ENCODE assay signal across 18 cellular contexts in the genomic region with DNA sequence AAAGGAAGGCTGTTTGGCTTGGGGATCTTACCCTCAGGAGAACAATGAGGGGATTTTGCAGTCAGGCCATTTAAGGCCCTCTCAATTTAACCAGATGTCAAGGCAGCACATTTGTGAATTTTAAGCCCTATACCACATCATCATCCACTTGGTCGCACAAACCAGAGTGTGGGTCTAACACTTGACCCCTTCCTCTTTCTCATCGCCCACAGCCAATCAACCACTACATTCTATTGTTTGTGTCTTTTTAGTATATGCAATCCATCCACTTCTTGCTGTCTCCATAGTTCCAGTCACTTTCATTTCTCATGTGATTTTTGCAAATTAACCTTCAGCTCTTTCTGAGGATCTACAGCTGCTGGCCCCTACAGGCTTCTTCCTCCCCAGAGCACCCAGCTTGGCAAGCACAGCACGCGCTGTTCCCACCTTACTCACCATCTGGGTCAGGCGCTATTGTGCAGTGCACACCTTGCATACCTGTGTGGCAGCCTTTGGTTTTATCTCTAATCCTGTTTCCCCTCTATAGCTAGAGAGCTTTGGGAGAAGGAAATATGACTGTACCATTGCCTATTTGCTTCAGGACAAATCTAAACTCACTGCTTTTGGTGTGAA. TPM values are rescaled to one million over a fixed set of nuclear protein-coding genes. Genes with fewer than 3 reads are reported as not detected.
A peak's percentile ranks its signal among the peaks of the same experiment; 100 is the strongest.
DNase-seq lines count a peak whose midpoint lies in the region; ATAC-seq and TF ChIP-seq lines count a peak whose summit lies in the region.
"Had no signal": no experiment of that assay in that cellular context is flagged by ENCODE, and none has a peak within 500 bp of the region (broad histone marks: within the 10 kb centered on the region; RNA-seq: fewer than 3 reads in every experiment).

No MANE protein-coding gene starts in this region.

- H3K36me3 ChIP-seq in body of pancreas (replicated peaks in 1 of 2; ENCODE audit: insufficient read depth in 1 of 2, low read depth in 2 of 2) = no peaks in the 10 kb centered on the region
- H3K36me3 ChIP-seq: BLaER1 had no signal

- no peaks in the 10 kb centered on the region for H3K27me3 Mint-ChIP-seq in stimulated activated naive B cell treated with anti-CD40 and anti-IgM and Interleukin-4, amounts not matched to agents 10 μg/mL and 1 μg/mL and 100 μg/mL, for 72 hours

- H3K4me3 Mint-ChIP-seq in stimulated activated naive B cell treated with anti-CD40 and anti-IgM and Interleukin-4, amounts not matched to agents 10 μg/mL and 1 μg/mL and 100 μg/mL, for 72 hours = peak overlapping the region; percentile 26 to 56

- H3K27ac ChIP-seq in foreskin keratinocyte (no peak overlapping the region), body of pancreas (no peak overlapping the region)
- H3K27ac ChIP-seq: BLaER1 had no signal

- peak; percentile 40 for ATAC-seq in foreskin keratinocyte
- ATAC-seq in stimulated activated naive B cell treated with anti-CD40 and anti-IgM and Interleukin-4, amounts not matched to agents 10 μg/mL and 1 μg/mL and 100 μg/mL, for 72 hours (replicated peaks) = peak; percentile 65 to 76
- ATAC-seq in HG02852 (IDR thresholded peaks at IDR 0.05; ENCODE audit: unreplicated experiment) = no peak
- ATAC-seq in body of pancreas = no peak

- peaks cover 13% of the 10 kb centered on the region for H3K4me1 ChIP-seq in foreskin keratinocyte
- no peaks in the 10 kb centered on the region for H3K4me1 ChIP-seq in body of pancreas

- peaks cover 3 to 6% of the 10 kb centered on the region in 2 donors for H3K36me3 Mint-ChIP-seq in stimulated activated naive B cell treated with anti-CD40 and anti-IgM and Interleukin-4, amounts not matched to agents 10 μg/mL and 1 μg/mL and 100 μg/mL, for 72 hours
- H3K36me3 Mint-ChIP-seq: CD8-positive, alpha-beta memory T cell had no signal

- peak; percentile 3 for TF ChIP-seq CTCF in foreskin keratinocyte (conservative IDR thresholded peaks at IDR 0.05)
- TF ChIP-seq CTCF in body of pancreas (IDR thresholded peaks at IDR 0.05) = no peak

- H3K4me3 ChIP-seq in body of pancreas = no peak overlapping the region
- H3K4me3 ChIP-seq: BLaER1 had no signal

- TF ChIP-seq POLR2A in body of pancreas (IDR thresholded peaks at IDR 0.05) = no peak

- H3K4me1 Mint-ChIP-seq in stimulated activated naive B cell treated with anti-CD40 and anti-IgM and Interleukin-4, amounts not matched to agents 10 μg/mL and 1 μg/mL and 100 μg/mL, for 72 hours = peaks cover 58 to 91% of the 10 kb centered on the region in 2 donors

- peaks cover 4 to 5% of the 10 kb centered on the region in 2 donors for H3K9me3 Mint-ChIP-seq in stimulated activated naive B cell treated with anti-CD40 and anti-IgM and Interleukin-4, amounts not matched to agents 10 μg/mL and 1 μg/mL and 100 μg/mL, for 72 hours
- H3K9me3 Mint-ChIP-seq: CD8-positive, alpha-beta memory T cell had no signal

- DNase-seq in NCI-H2029 (lab: John Stamatoyannopoulos, UW) = peak; percentile 9
- no peak for DNase-seq in NCI-H2029 treated with DMSO at 0.1 percent for 48 hours (lab: John Stamatoyannopoulos, UW)
- DNase-seq in NCI-H69 (lab: John Stamatoyannopoulos, UW) = peak; percentile 21
- peak; percentile 37 to 57 for DNase-seq in foreskin keratinocyte
- DNase-seq in stimulated activated naive B cell treated with anti-CD40 and anti-IgM and Interleukin-4, amounts not matched to agents 10 μg/mL and 1 μg/mL and 100 μg/mL, for 72 hours = no peak
- DNase-seq in HuH-7.5 (ENCODE audit: low spot score) = no peak
- DNase-seq in body of pancreas = no peak
- DNase-seq: 8988T; CD8-positive, alpha-beta memory T cell; DMS79 treated with DMSO at 0.1 percent for 48 hours; IMR-90; Kasumi-1; NCI-H1105 treated with DMSO at 0.1 percent for 48 hours; NCI-H187 treated with DMSO at 0.1 percent for 48 hours; NCI-H524 treated with DMSO at 0.1 percent for 48 hours; SIG-M5 had no signal

- H3K27me3 ChIP-seq in foreskin keratinocyte (no peaks in the 10 kb centered on the region), body of pancreas (no peaks in the 10 kb centered on the region)
- H3K27me3 ChIP-seq: BLaER1 had no signal

- H3K27ac Mint-ChIP-seq in stimulated activated naive B cell treated with anti-CD40 and anti-IgM and Interleukin-4, amounts not matched to agents 10 μg/mL and 1 μg/mL and 100 μg/mL, for 72 hours = peak overlapping the region; percentile 82
- H3K27ac Mint-ChIP-seq: CD8-positive, alpha-beta memory T cell had no signal

- H3K9me3 ChIP-seq in body of pancreas = no peaks in the 10 kb centered on the region
- H3K9me3 ChIP-seq: BLaER1 had no signal

- intact Hi-C loops in body of pancreas (cut with DNase I) = no loop called here

- WGBS in body of pancreas, 2 donors = 83 to 89% methylated on average over 5 of the region's 5 CpGs

RNA-seq across cellular contexts. Expression of a gene that starts 32.3 kb away (rescaled TPM):
- 8.0 and 8.9 TPM in 2 replicates for total RNA-seq in foreskin keratinocyte
- 6.5 and 7.4 TPM in 2 replicates for polyA plus RNA-seq in foreskin keratinocyte
- 1 to 10 TPM; 1.3 to 2.3 TPM for total RNA-seq in body of pancreas

Comparison
In these comparisons a context has a peak if more than half of its experiments do, and no peak if none do; other contexts are left out.
1. DNase-seq: peak in NCI-H2029 (single experiment), NCI-H69 (single experiment) and foreskin keratinocyte (2 of 2); none in NCI-H2029 treated with DMSO at 0.1 percent for 48 hours (single experiment), stimulated activated naive B cell treated with anti-CD40 and anti-IgM and Interleukin-4, amounts not matched to agents 10 μg/mL and 1 μg/mL and 100 μg/mL, for 72 hours (single experiment), HuH-7.5 (single experiment) and body of pancreas (0 of 4).
2. ATAC-seq: peak in foreskin keratinocyte (single experiment) and stimulated activated naive B cell treated with anti-CD40 and anti-IgM and Interleukin-4, amounts not matched to agents 10 μg/mL and 1 μg/mL and 100 μg/mL, for 72 hours (2 of 2); none in HG02852 (single experiment) and body of pancreas (single experiment).